8 cellular contexts compared by ENCODE assay signal in the genomic region with DNA sequence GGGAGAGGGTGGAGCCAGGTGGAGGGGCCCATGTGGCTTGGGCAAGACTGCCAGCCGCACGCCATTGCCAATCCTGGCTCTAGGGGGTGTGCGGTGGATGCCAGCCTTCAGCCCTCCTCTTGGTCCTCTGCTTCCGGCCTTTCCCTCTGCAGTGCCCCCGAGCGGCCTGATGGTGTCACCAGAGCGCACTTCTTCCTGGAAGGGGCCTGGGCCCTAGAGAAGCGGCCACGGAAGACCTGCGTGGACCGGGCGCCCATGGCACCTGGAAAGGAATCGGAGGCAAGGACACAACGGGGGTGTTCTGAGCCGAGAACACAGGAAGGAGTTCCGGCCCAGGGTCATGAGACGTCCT.
DNase-seq lines count a peak whose midpoint lies in the region; ATAC-seq and TF ChIP-seq lines count a peak whose summit lies in the region.

No MANE protein-coding gene starts in this region.

- peak; percentile 54 for DNase-seq in activated CD8-positive, alpha-beta memory T cell treated with anti-CD3 and anti-CD28 coated beads, Interleukin-2, amount 10 ng/mL, durations not matched to agents 7 days and 5 days
- DNase-seq in activated CD8-positive, alpha-beta memory T cell treated with anti-CD3 and anti-CD28 coated beads for 24 hours: no peak
- peak; percentile 64 for DNase-seq in HFFc6
- DNase-seq in LoVo (ENCODE audit: low spot score): peak; percentile 38
- peak; percentile 50 for DNase-seq in SHP77 treated with DMSO at 0.1 percent for 48 hours (lab: John Stamatoyannopoulos, UW)
- DNase-seq in colonic mucosa: peak; percentile 78
- peak; percentile 7 to 43 for DNase-seq in stimulated activated CD8-positive, alpha-beta memory T cell treated with anti-CD3 and anti-CD28 coated beads, Interleukin-2, amount 100 ng/mL, for 48 hours (ENCODE audit: low read depth in 2 of 2)

- no peaks in the 10 kb centered on the region for H3K9me3 ChIP-seq in colonic mucosa

- no peaks in the 10 kb centered on the region for H3K4me1 ChIP-seq in colonic mucosa

- intact Hi-C loops in colonic mucosa (cut with DNase I): no loop called here

- no peaks in the 10 kb centered on the region for H3K36me3 ChIP-seq in colonic mucosa

- no peak overlapping the region for H3K27ac Mint-ChIP-seq in activated CD8-positive, alpha-beta memory T cell treated with anti-CD3 and anti-CD28 coated beads, Interleukin-2, amount 10 ng/mL, durations not matched to agents 7 days and 5 days
- peak overlapping the region; percentile 50; the same call in 1 of the 2 replicates for H3K27ac Mint-ChIP-seq in HFFc6

- peak; percentile 60 for ATAC-seq in activated CD8-positive, alpha-beta memory T cell treated with anti-CD3 and anti-CD28 coated beads, Interleukin-2, amount 10 ng/mL, durations not matched to agents 7 days and 5 days

- no peak overlapping the region for H3K4me3 ChIP-seq in colonic mucosa

- H3K27me3 ChIP-seq in colonic mucosa (no peaks in the 10 kb centered on the region), layer of hippocampus (ENCODE audit: control insufficient read depth, insufficient read depth, low read length) (peaks cover 2% of the 10 kb centered on the region)

- CTCF ChIA-PET in activated CD8-positive, alpha-beta memory T cell treated with anti-CD3 and anti-CD28 coated beads, Interleukin-2, amount 10 ng/mL, durations not matched to agents 7 days and 5 days (lab: Charles Lee): no interaction called here

- H3K27ac ChIP-seq in colonic mucosa (no peak overlapping the region), layer of hippocampus (ENCODE audit: low read depth, low read length) (peak overlapping the region; percentile 40)

- H3K9ac ChIP-seq in colonic mucosa (ENCODE audit: low read depth in 2 of 2, low read length in 2 of 2): peak overlapping the region in 1 of 2 donors; percentile 19

- H3K4me1 Mint-ChIP-seq in activated CD8-positive, alpha-beta memory T cell treated with anti-CD3 and anti-CD28 coated beads, Interleukin-2, amount 10 ng/mL, durations not matched to agents 7 days and 5 days: peaks cover 2% of the 10 kb centered on the region
- H3K4me1 Mint-ChIP-seq in HFFc6 (ENCODE audit: low read depth): peaks cover 10% of the 10 kb centered on the region; the same call in 1 of the 2 replicates

- TF ChIP-seq CTCF in HFFc6 (IDR thresholded peaks at IDR 0.05) (peak; percentile 90), colonic mucosa (IDR thresholded peaks at IDR 0.05) (peak; percentile 51)

- H3K36me3 Mint-ChIP-seq in activated CD8-positive, alpha-beta memory T cell treated with anti-CD3 and anti-CD28 coated beads, Interleukin-2, amount 10 ng/mL, durations not matched to agents 7 days and 5 days: no peaks in the 10 kb centered on the region
- no peaks in the 10 kb centered on the region for H3K36me3 Mint-ChIP-seq in HFFc6 (ENCODE audit: low read depth)

- H3K9me3 Mint-ChIP-seq in activated CD8-positive, alpha-beta memory T cell treated with anti-CD3 and anti-CD28 coated beads, Interleukin-2, amount 10 ng/mL, durations not matched to agents 7 days and 5 days (ENCODE audit: low read depth): peaks cover 3% of the 10 kb centered on the region
- no peaks in the 10 kb centered on the region for H3K9me3 Mint-ChIP-seq in HFFc6

- H3K4me3 Mint-ChIP-seq in activated CD8-positive, alpha-beta memory T cell treated with anti-CD3 and anti-CD28 coated beads, Interleukin-2, amount 10 ng/mL, durations not matched to agents 7 days and 5 days: no peak overlapping the region
- H3K4me3 Mint-ChIP-seq in HFFc6: peak overlapping the region; percentile 63

- no peaks in the 10 kb centered on the region for H3K27me3 Mint-ChIP-seq in activated CD8-positive, alpha-beta memory T cell treated with anti-CD3 and anti-CD28 coated beads, Interleukin-2, amount 10 ng/mL, durations not matched to agents 7 days and 5 days
- peaks cover 12% of the 10 kb centered on the region for H3K27me3 Mint-ChIP-seq in HFFc6 (ENCODE audit: insufficient read depth)
